Comparison of ENCODE assay signal across 22 cellular contexts in genomic region chr6:34858681-34859080, GRCh38. TPM values are rescaled to one million over a fixed set of nuclear protein-coding genes. Genes with fewer than 3 reads are reported as not detected.
DNase-seq lines count a peak whose midpoint lies in the region; ATAC-seq and TF ChIP-seq lines count a peak whose summit lies in the region.
"Had no signal": no experiment of that assay in that cellular context is flagged by ENCODE, and none has a peak within 500 bp of the region (broad histone marks: within the 10 kb centered on the region; RNA-seq: fewer than 3 reads in every experiment).

No MANE protein-coding gene starts in this region.

- ATAC-seq in HG03108 (IDR thresholded peaks at IDR 0.05; ENCODE audit: unreplicated experiment), result no peak
- ATAC-seq: stimulated activated naive CD8-positive, alpha-beta T cell treated with anti-CD3 and anti-CD28 coated beads, Interleukin-15, Interleukin-2, amounts not matched to agents 100 U/mL and 50 U/mL, for 24 hours had no signal

- H3K27ac ChIP-seq in WERI-Rb-1, result no peak overlapping the region
- H3K27ac ChIP-seq in Peyer's patch, result no peak overlapping the region
- H3K27ac ChIP-seq: esophagus muscularis mucosa, HL-60 had no signal

- no peak for TF ChIP-seq POLR2A in NB4 (IDR thresholded peaks at IDR 0.05; ENCODE audit: extremely low read depth, insufficient read length)
- no peak for TF ChIP-seq POLR2A in Peyer's patch (IDR thresholded peaks at IDR 0.05)
- no peak for TF ChIP-seq POLR2A in erythroblast (IDR thresholded peaks at IDR 0.05; ENCODE audit: low read length)

- TF ChIP-seq CTCF in NB4 (IDR thresholded peaks at IDR 0.05; ENCODE audit: low read depth, low read length), result peak; percentile 22
- TF ChIP-seq CTCF in WERI-Rb-1 (IDR thresholded peaks at IDR 0.05; ENCODE audit: low read depth, low read length), result peak; percentile 73
- TF ChIP-seq CTCF in Peyer's patch (IDR thresholded peaks at IDR 0.05), result no peak

- DNase-seq in ELR (ENCODE audit: low read depth) (peak; percentile 20), NB4 (ENCODE audit: low read depth) (peak; percentile 20), WERI-Rb-1 (peak; percentile 52), iPS-NIHi7 (ENCODE audit: extremely low spot score) (peak; percentile 26), Peyer's patch (no peak), erythroblast (lab: John Stamatoyannopoulos, UW) (no peak), dedifferentiated amniotic fluid mesenchymal stem cell (ENCODE audit: extremely low spot score) (no peak)
- DNase-seq: activated CD4-positive, alpha-beta T cell treated with anti-CD3 and anti-CD28 coated beads, Interleukin-2, amount 10 ng/mL, durations not matched to agents 7 days and 5 days; activated CD8-positive, alpha-beta memory T cell treated with anti-CD3 and anti-CD28 coated beads, Interleukin-2, amount 50 U/mL, for 4 hours; activated naive CD8-positive, alpha-beta T cell treated with anti-CD3 and anti-CD28 coated beads, Interleukin-2, amount 10 ng/mL, durations not matched to agents 7 days and 5 days; DND-41; effector CD8-positive, alpha-beta T cell; GOT3; NCI-H146; NCI-H524 treated with DMSO at 0.1 percent for 48 hours; retina; SHP77; stimulated activated CD4-positive, alpha-beta T cell treated with anti-CD3 and anti-CD28 coated beads, Interleukin-4, amount 100 ng/mL, for 24 hours; stimulated activated naive CD8-positive, alpha-beta T cell treated with anti-CD3 and anti-CD28 coated beads, Interleukin-15, Interleukin-2, amounts not matched to agents 100 U/mL and 50 U/mL, for 24 hours had no signal

- no peaks in the 10 kb centered on the region for H3K27me3 ChIP-seq in WERI-Rb-1 (ENCODE audit: insufficient read depth, low read depth, severe bottlenecking)
- H3K27me3 ChIP-seq in Peyer's patch, result no peaks in the 10 kb centered on the region
- H3K27me3 ChIP-seq: esophagus muscularis mucosa had no signal

- no peaks in the 10 kb centered on the region for H3K9me3 ChIP-seq in WERI-Rb-1 (ENCODE audit: severe bottlenecking)
- H3K9me3 ChIP-seq in Peyer's patch, result no peaks in the 10 kb centered on the region
- H3K9me3 ChIP-seq: esophagus muscularis mucosa had no signal

- H3K4me1 ChIP-seq in Peyer's patch, result no peaks in the 10 kb centered on the region
- H3K4me1 ChIP-seq: esophagus muscularis mucosa had no signal

- H3K4me3 ChIP-seq in NB4 (ENCODE audit: low read depth, low read length), result no peak overlapping the region
- H3K4me3 ChIP-seq in WERI-Rb-1 (ENCODE audit: low read depth, low read length), result no peak overlapping the region
- H3K4me3 ChIP-seq in Peyer's patch, result no peak overlapping the region
- H3K4me3 ChIP-seq: esophagus muscularis mucosa had no signal

- H3K36me3 ChIP-seq in WERI-Rb-1, result peaks cover 79% of the 10 kb centered on the region
- peaks cover 0 to 54% (median 0%) of the 10 kb centered on the region in 3 donors for H3K36me3 ChIP-seq in Peyer's patch

RNA-seq across cellular contexts. Expression of gene TAF11, which starts 29.2 kb away (rescaled TPM):
- 10 to 100 TPM; 22.1 to 30.5 (median 25.4) TPM for total RNA-seq in Peyer's patch

RNA-seq across cellular contexts. Expression of gene ANKS1A, which starts 30.4 kb away (rescaled TPM):
- 10 to 100 TPM; 24.3 to 42.1 (median 31.9) TPM for total RNA-seq in Peyer's patch

Comparison
In these comparisons a context has a peak if more than half of its experiments do, and no peak if none do; other contexts are left out.
1. DNase-seq: peak in ELR (single experiment), NB4 (single experiment), WERI-Rb-1 (single experiment) and iPS-NIHi7 (single experiment); none in Peyer's patch (0 of 3), erythroblast (0 of 2) and dedifferentiated amniotic fluid mesenchymal stem cell (single experiment).
2. CTCF ChIP-seq: peak in NB4 (single experiment) and WERI-Rb-1 (single experiment); none in Peyer's patch (0 of 6).